8 cellular contexts compared by ENCODE assay signal in genomic region chr7:31744294-31744874, GRCh38. TPM values are rescaled to one million over a fixed set of nuclear protein-coding genes. Genes with fewer than 3 reads are reported as not detected.
DNase-seq lines count a peak whose midpoint lies in the region; ATAC-seq and TF ChIP-seq lines count a peak whose summit lies in the region.

No MANE protein-coding gene starts in this region.

- 2 to 3% methylated on average over 4 of the region's 4 CpGs for WGBS in body of pancreas, 2 donors

- no peaks in the 10 kb centered on the region for H3K9me3 ChIP-seq in body of pancreas

- no peak overlapping the region for H3K4me3 ChIP-seq in body of pancreas

- in situ Hi-C loops in KBM-7 (cut with MboI; ENCODE audit: low pct_unique_long_range_greater_than_20kb, low sequenced_read_pairs), result loop anchor here (25.0 kb wide), 1 partner anchor 468 kb away; no protein-coding TSS in a partner anchor

- ATAC-seq in GM21723 (IDR thresholded peaks at IDR 0.05; ENCODE audit: unreplicated experiment) (peak; percentile 88), body of pancreas (peak; percentile 75)

- DNase-seq in DMS79 treated with DMSO at 0.1 percent for 48 hours (lab: John Stamatoyannopoulos, UW) (peak; percentile 35), DMS79 (lab: John Stamatoyannopoulos, UW) (no peak), KBM-7 (peak; percentile 64), NOMO-1 treated with dmso at 0.1 percent for 144 hours (lab: John Stamatoyannopoulos, UW; ENCODE audit: unreplicated experiment) (peak; percentile 5), body of pancreas (peak; percentile 57 to 71 (median 68)), inferior parietal cortex (ENCODE audit: extremely low spot score) (peak; percentile 94)
- DNase-seq in stimulated activated CD4-positive, alpha-beta T cell treated with anti-CD3 and anti-CD28 coated beads, Interleukin-15, amount 100 ng/mL, for 24 hours, result peak; percentile 55

- no peak for TF ChIP-seq POLR2A in body of pancreas (IDR thresholded peaks at IDR 0.05)

- no peaks in the 10 kb centered on the region for H3K4me1 ChIP-seq in body of pancreas

- H3K27ac ChIP-seq in body of pancreas, result no peak overlapping the region

- TF ChIP-seq CTCF in body of pancreas (IDR thresholded peaks at IDR 0.05), result peak; percentile 55 to 92 (median 88)

- H3K36me3 ChIP-seq in body of pancreas (replicated peaks in 1 of 2; ENCODE audit: insufficient read depth in 1 of 2, low read depth in 2 of 2), result no peaks in the 10 kb centered on the region

- intact Hi-C loops in body of pancreas (cut with DNase I), result no loop called here

- no peaks in the 10 kb centered on the region for H3K27me3 ChIP-seq in body of pancreas

RNA-seq across cellular contexts. Expression of gene PPP1R17, which starts 57.4 kb away (rescaled TPM):
- not detected for total RNA-seq in body of pancreas
